ENCODE assay signal across 1 cellular context in the genomic region with DNA sequence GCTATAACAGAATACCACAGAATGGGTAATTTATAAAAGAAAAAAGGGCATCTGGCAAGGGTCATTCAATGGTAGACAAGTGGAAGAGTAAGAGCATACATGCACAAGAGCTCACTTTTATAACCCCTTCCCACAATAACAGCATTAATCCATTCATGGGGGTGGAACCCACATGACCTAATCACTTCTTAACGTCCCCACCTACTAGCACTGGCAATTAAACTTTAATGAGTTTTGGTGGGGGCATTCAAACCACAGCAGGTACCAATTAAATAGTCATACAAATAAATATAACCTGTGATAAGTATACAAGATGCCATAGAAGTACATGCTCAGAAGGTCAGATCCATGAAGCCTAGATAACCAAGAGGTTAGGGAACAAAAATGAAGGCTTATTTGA.
TF ChIP-seq lines count a peak whose summit lies in the region.

No MANE protein-coding gene starts in this region.

TF ChIP-seq in GM23338, 12 proteins besides CTCF, POLR2A, EP300 and RAD21 (continued from another document):
- TF ChIP-seq ZNF462 (CRISPR knock-in tag; IDR thresholded peaks at IDR 0.05) (no peak), JUNB (IDR thresholded peaks at IDR 0.05; ENCODE audit: unreplicated experiment) (no peak), EZH2 (IDR thresholded peaks at IDR 0.05; ENCODE audit: low read depth, unreplicated experiment) (no peak), REST (IDR thresholded peaks at IDR 0.05; ENCODE audit: unreplicated experiment) (no peak)
